21 cellular contexts compared by ENCODE assay signal in the genomic region with DNA sequence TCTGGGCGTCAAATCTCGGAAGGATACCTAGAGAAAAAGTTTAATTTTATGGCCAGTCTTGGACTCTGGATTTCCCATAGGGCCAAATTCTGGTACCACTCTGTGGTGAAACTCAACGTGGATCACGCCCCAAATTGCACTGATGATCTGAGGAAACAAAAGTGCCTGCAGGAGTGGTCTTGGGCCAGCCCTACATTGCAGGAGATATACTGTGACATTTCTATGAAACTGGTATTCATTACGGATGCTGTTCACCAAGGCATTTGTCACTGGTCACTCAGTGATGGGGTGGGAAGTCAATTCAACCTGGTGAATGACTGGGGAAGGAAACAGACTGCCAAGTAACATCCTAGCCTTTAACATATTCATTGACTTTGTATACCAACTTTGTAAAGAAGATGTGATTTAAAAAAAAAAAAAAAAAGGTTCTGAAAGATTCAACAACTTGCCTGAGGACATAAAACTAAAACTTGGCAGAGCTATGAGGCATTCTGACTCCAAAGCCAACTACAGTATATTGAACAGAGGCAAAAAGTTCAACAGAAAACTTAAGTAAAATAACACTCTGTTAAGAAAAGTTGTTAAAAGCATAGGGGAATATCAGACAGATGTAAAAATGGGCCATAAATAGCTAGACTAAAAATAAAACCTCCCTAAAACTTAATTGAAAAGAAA. TPM values are rescaled to one million over a fixed set of nuclear protein-coding genes. Genes with fewer than 3 reads are reported as not detected.
DNase-seq lines count a peak whose midpoint lies in the region; ATAC-seq and TF ChIP-seq lines count a peak whose summit lies in the region.
"Had no signal": no experiment of that assay in that cellular context is flagged by ENCODE, and none has a peak within 500 bp of the region (broad histone marks: within the 10 kb centered on the region; RNA-seq: fewer than 3 reads in every experiment).

No MANE protein-coding gene starts in this region.

- peak overlapping the region; percentile 27 for H2AFZ ChIP-seq in HCT116 (ENCODE audit: low read depth, low read length, poor library complexity, severe bottlenecking)

- H3K9ac ChIP-seq in HCT116 (ENCODE audit: low read length) (peak overlapping the region; percentile 27; the same call in 1 of the 2 replicates), adipocyte (ENCODE audit: low read length) (no peak overlapping the region)
- H3K9ac ChIP-seq: BLaER1 treated with 17β-estradiol and CSF1 and Interleukin-3, amounts not matched to agents 10 nM and 100 nM had no signal

- CTCF ChIA-PET in HCT116 (lab: Charles Lee), result no interaction called here

- ATAC-seq in HCT116, result peak; percentile 52
- no peak for ATAC-seq in effector memory CD8-positive, alpha-beta T cell (replicated peaks)
- ATAC-seq in HG03378 (IDR thresholded peaks at IDR 0.05; ENCODE audit: unreplicated experiment), result no peak

- DNase-seq in HCT116 (ENCODE audit: low read depth, low spot score) (no peak), adipocyte (ENCODE audit: low read depth) (peak; percentile 68), left kidney (ENCODE audit: low read depth, low spot score) (peak; percentile 80), type B pancreatic cell (ENCODE audit: extremely low spot score, unreplicated experiment) (no peak), NCI-H1092 (lab: John Stamatoyannopoulos, UW) (no peak)
- no peak for DNase-seq in effector memory CD8-positive, alpha-beta T cell
- DNase-seq: activated CD8-positive, alpha-beta T cell treated with anti-CD3 and anti-CD28 coated beads for 36 hours; activated naive CD8-positive, alpha-beta T cell treated with anti-CD3 and anti-CD28 coated beads, Interleukin-2, amount 10 ng/mL, durations not matched to agents 7 days and 5 days; activated T-cell treated with anti-CD3 and anti-CD28 coated beads, Interleukin-2, amount 50 U/mL, for 72 hours; DMS153; effector CD8-positive, alpha-beta T cell; Kasumi-1; NCI-H1417 treated with DMSO at 0.1 percent for 48 hours; NCI-H2227 treated with DMSO at 0.1 percent for 48 hours; right lobe of liver; stimulated activated CD4-positive, alpha-beta T cell treated with anti-CD3 and anti-CD28 coated beads, Interleukin-4, amount 100 ng/mL, for 1 hour; T-helper 1 cell had no signal

- POLR2A ChIA-PET in HCT116 (lab: Charles Lee), result no interaction called here

- peaks cover 14% of the 10 kb centered on the region for H3K36me3 Mint-ChIP-seq in type B pancreatic cell
- no peaks in the 10 kb centered on the region for H3K36me3 Mint-ChIP-seq in effector memory CD8-positive, alpha-beta T cell (ENCODE audit: insufficient read depth)
- H3K36me3 Mint-ChIP-seq: activated naive CD8-positive, alpha-beta T cell treated with anti-CD3 and anti-CD28 coated beads, Interleukin-2, amount 10 ng/mL, durations not matched to agents 7 days and 5 days had no signal

- H3K4me1 ChIP-seq in HCT116 (ENCODE audit: control insufficient read depth in 1 of 2, insufficient read depth in 2 of 2, low read length in 2 of 2) (peaks cover 18 to 39% of the 10 kb centered on the region in 2 experiments), adipocyte (ENCODE audit: control insufficient read depth, insufficient read depth, low read length) (peaks cover 12% of the 10 kb centered on the region)

- H3K4me3 Mint-ChIP-seq in type B pancreatic cell, result no peak overlapping the region
- no peak overlapping the region for H3K4me3 Mint-ChIP-seq in effector memory CD8-positive, alpha-beta T cell
- H3K4me3 Mint-ChIP-seq: activated CD8-positive, alpha-beta T cell treated with anti-CD3 and anti-CD28 coated beads for 36 hours; activated naive CD8-positive, alpha-beta T cell treated with anti-CD3 and anti-CD28 coated beads, Interleukin-2, amount 10 ng/mL, durations not matched to agents 7 days and 5 days; activated T-cell treated with anti-CD3 and anti-CD28 coated beads, Interleukin-2, amount 50 U/mL, for 72 hours had no signal

- H3K27me3 Mint-ChIP-seq in type B pancreatic cell, result no peaks in the 10 kb centered on the region
- H3K27me3 Mint-ChIP-seq in effector memory CD8-positive, alpha-beta T cell, result no peaks in the 10 kb centered on the region
- H3K27me3 Mint-ChIP-seq: activated CD8-positive, alpha-beta T cell treated with anti-CD3 and anti-CD28 coated beads for 36 hours; activated naive CD8-positive, alpha-beta T cell treated with anti-CD3 and anti-CD28 coated beads, Interleukin-2, amount 10 ng/mL, durations not matched to agents 7 days and 5 days had no signal

- H3K79me2 ChIP-seq in HCT116 (ENCODE audit: insufficient read depth, low read length), result peaks cover 5% of the 10 kb centered on the region; the same call in 1 of the 2 replicates

- peak overlapping the region in 1 of 2 experiments; percentile 30; a peak in 2 of 4 replicates for H3K4me3 ChIP-seq in HCT116 (replicated peaks in 1 of 2; ENCODE audit: low read depth in 1 of 2, low read length in 2 of 2)
- no peak overlapping the region for H3K4me3 ChIP-seq in adipocyte (ENCODE audit: low read length)
- H3K4me3 ChIP-seq: BLaER1 treated with 17β-estradiol and CSF1 and Interleukin-3, amounts not matched to agents 10 nM and 100 nM; cardiac muscle cell; right lobe of liver had no signal

- TF ChIP-seq RAD21 in HCT116 (IDR thresholded peaks at IDR 0.05; ENCODE audit: low read depth), result no peak

- H3K4me1 Mint-ChIP-seq in type B pancreatic cell (ENCODE audit: unreplicated experiment), result peaks cover 28% of the 10 kb centered on the region
- no peaks in the 10 kb centered on the region for H3K4me1 Mint-ChIP-seq in effector memory CD8-positive, alpha-beta T cell (ENCODE audit: low read depth in 2 of 2)

- no peaks in the 10 kb centered on the region; the same call in 1 of the 2 replicates for H3K9me2 ChIP-seq in HCT116 (ENCODE audit: insufficient read depth)

- H3K27me3 ChIP-seq in HCT116 (ENCODE audit: insufficient read depth, low read length), result no peaks in the 10 kb centered on the region
- H3K27me3 ChIP-seq in adipocyte (replicated peaks; ENCODE audit: control insufficient read depth, insufficient read depth, low read length), result no peaks in the 10 kb centered on the region
- H3K27me3 ChIP-seq: BLaER1 treated with 17β-estradiol and CSF1 and Interleukin-3, amounts not matched to agents 10 nM and 100 nM; cardiac muscle cell; right lobe of liver had no signal

- peak overlapping the region; percentile 63; the same call in 1 of the 2 replicates for H3K27ac ChIP-seq in HCT116 (ENCODE audit: low read depth, low read length)
- H3K27ac ChIP-seq: BLaER1 treated with 17β-estradiol and CSF1 and Interleukin-3, amounts not matched to agents 10 nM and 100 nM; cardiac muscle cell; right lobe of liver; VCaP had no signal

- no TSS peak for BruUV-seq in HCT116 (replicated peaks; lab: Mats Ljungman, UMichigan)

- TF ChIP-seq POLR2A in HCT116 (IDR thresholded peaks at IDR 0.05; ENCODE audit: borderline replicate concordance, extremely low read depth, insufficient read depth, insufficient read length), result no peak

- RAD21 ChIA-PET in HCT116 (lab: Charles Lee; ENCODE audit: low non-redundant PET in 1 of 2, low total read pairs in 2 of 2, uncharacterized antibody in 2 of 2, unreplicated experiment in 2 of 2), result no interaction called here

- no peaks in the 10 kb centered on the region for H4K20me1 ChIP-seq in HCT116 (ENCODE audit: insufficient read depth)

- H3K9me3 Mint-ChIP-seq in type B pancreatic cell, result peaks cover 7% of the 10 kb centered on the region
- no peaks in the 10 kb centered on the region for H3K9me3 Mint-ChIP-seq in effector memory CD8-positive, alpha-beta T cell
- H3K9me3 Mint-ChIP-seq: activated CD8-positive, alpha-beta T cell treated with anti-CD3 and anti-CD28 coated beads for 36 hours; activated naive CD8-positive, alpha-beta T cell treated with anti-CD3 and anti-CD28 coated beads, Interleukin-2, amount 10 ng/mL, durations not matched to agents 7 days and 5 days; activated T-cell treated with anti-CD3 and anti-CD28 coated beads, Interleukin-2, amount 50 U/mL, for 72 hours had no signal

- TF ChIP-seq CTCF in HCT116 (IDR thresholded peaks at IDR 0.05 in 2 of 3, conservative IDR thresholded peaks at IDR 0.05 in 1 of 3; ENCODE audit: borderline replicate concordance in 1 of 3, insufficient read depth in 1 of 3, low read depth in 2 of 3, low read length in 2 of 3) (no peak), type B pancreatic cell (conservative IDR thresholded peaks at IDR 0.05) (no peak)

- H3K4me2 ChIP-seq in HCT116 (ENCODE audit: low read length), result peak overlapping the region; percentile 70

- H3K27ac Mint-ChIP-seq in type B pancreatic cell, result peak overlapping the region; percentile 94
- H3K27ac Mint-ChIP-seq in effector memory CD8-positive, alpha-beta T cell, result no peak overlapping the region
- H3K27ac Mint-ChIP-seq: activated CD8-positive, alpha-beta T cell treated with anti-CD3 and anti-CD28 coated beads for 36 hours; activated naive CD8-positive, alpha-beta T cell treated with anti-CD3 and anti-CD28 coated beads, Interleukin-2, amount 10 ng/mL, durations not matched to agents 7 days and 5 days; activated T-cell treated with anti-CD3 and anti-CD28 coated beads, Interleukin-2, amount 50 U/mL, for 72 hours had no signal

- H3K9me3 ChIP-seq in HCT116 (ENCODE audit: control insufficient read depth in 1 of 2, insufficient read depth in 1 of 2, low read depth in 1 of 2, low read length in 2 of 2) (no peaks in the 10 kb centered on the region), adipocyte (ENCODE audit: control insufficient read depth, low read length) (no peaks in the 10 kb centered on the region)
- H3K9me3 ChIP-seq: right lobe of liver had no signal

- no peaks in the 10 kb centered on the region for H3K36me3 ChIP-seq in HCT116 (ENCODE audit: control insufficient read depth in 1 of 2, insufficient read depth in 2 of 2, low read length in 2 of 2)
- no peaks in the 10 kb centered on the region for H3K36me3 ChIP-seq in adipocyte (ENCODE audit: control insufficient read depth, insufficient read depth, low read length, severe bottlenecking)
- H3K36me3 ChIP-seq: cardiac muscle cell, right lobe of liver had no signal

- intact Hi-C loops in HCT116 (cut with micrococcal nuclease), result no loop called here

TF ChIP-seq in HCT116, 20 proteins besides CTCF, POLR2A, EP300 and RAD21 (continues in another document):
- no peak for TF ChIP-seq CBX3 (IDR thresholded peaks at IDR 0.05; ENCODE audit: low read depth)

RNA-seq across cellular contexts. Expression of a gene that starts 23.6 kb away (rescaled TPM):
- total RNA-seq in HCT116 (2021; ENCODE audit: unreplicated experiment) (10.6 TPM), type B pancreatic cell (ENCODE audit: low replicate concordance) (29.9 and 36.6 TPM in 2 replicates)
- 3.6 and 3.9 TPM in 2 replicates for polyA plus RNA-seq in HCT116 (2012)

Comparison
In these comparisons a context has a peak if more than half of its experiments do, and no peak if none do; other contexts are left out.
1. DNase-seq: peak in adipocyte (single experiment) and left kidney (single experiment); none in HCT116 (single experiment), type B pancreatic cell (single experiment), NCI-H1092 (single experiment) and effector memory CD8-positive, alpha-beta T cell (0 of 3).